ENCODE assay signal across 1 cellular context in genomic region chr1:228457396-228458176, GRCh38.
TF ChIP-seq lines count a peak whose summit lies in the region.

No MANE protein-coding gene starts in this region.

TF ChIP-seq in HEK293, 187 proteins besides CTCF, POLR2A, EP300 and RAD21 (continued from another document and continues in another):
- no peak for TF ChIP-seq ELK4 (IDR thresholded peaks at IDR 0.05; ENCODE audit: borderline replicate concordance, low read depth, low read length)
- 0 out of 2 replicates have a peak, but pooled peaks have one; percentile 29 for TF ChIP-seq ZNF138 (tag by site-specific recombination; IDR thresholded peaks at IDR 0.05; ENCODE audit: borderline replicate concordance)
- peak; percentile 93 for TF ChIP-seq ZNF580 (tag by site-specific recombination; IDR thresholded peaks at IDR 0.05)
- peak; percentile 91 for TF ChIP-seq EGR2 (tag by site-specific recombination; IDR thresholded peaks at IDR 0.05; ENCODE audit: low read depth)
- TF ChIP-seq ZNF133 (tag by site-specific recombination; IDR thresholded peaks at IDR 0.05), result no peak
- TF ChIP-seq ZBTB21 (tag by site-specific recombination; IDR thresholded peaks at IDR 0.05), result peak; percentile 88
- no peak for TF ChIP-seq ZNF830 (tag by site-specific recombination; IDR thresholded peaks at IDR 0.05; ENCODE audit: low read depth)
- no peak for TF ChIP-seq ZNF544 (tag by site-specific recombination; IDR thresholded peaks at IDR 0.05)
- no peak for TF ChIP-seq ZNF513 (tag by site-specific recombination; IDR thresholded peaks at IDR 0.05)
- no peak for TF ChIP-seq ZNF521 (tag by site-specific recombination; IDR thresholded peaks at IDR 0.05)
- TF ChIP-seq ZNF510 (tag by site-specific recombination; IDR thresholded peaks at IDR 0.05; ENCODE audit: insufficient replicate concordance), result no peak
- 0 out of 2 replicates have a peak, but pooled peaks have one; percentile 57 for TF ChIP-seq ZNF302 (tag by site-specific recombination; IDR thresholded peaks at IDR 0.05; ENCODE audit: low read depth)
- peak; percentile 99 for TF ChIP-seq ZNF501 (tag by site-specific recombination; IDR thresholded peaks at IDR 0.05)
- peak; percentile 89 for TF ChIP-seq ZNF792 (tag by site-specific recombination; IDR thresholded peaks at IDR 0.05)
- peak; percentile 99 for TF ChIP-seq ZEB2 (tag by site-specific recombination; IDR thresholded peaks at IDR 0.05)
- peak; percentile 88 for TF ChIP-seq SP2 (tag by site-specific recombination; IDR thresholded peaks at IDR 0.05)
- no peak for TF ChIP-seq ZNF175 (tag by site-specific recombination; IDR thresholded peaks at IDR 0.05)
- no peak for TF ChIP-seq ZNF791 (tag by site-specific recombination; IDR thresholded peaks at IDR 0.05)
- TF ChIP-seq ZNF660 (tag by site-specific recombination; IDR thresholded peaks at IDR 0.05), result peak; percentile 92
- no peak for TF ChIP-seq ZNF529 (tag by site-specific recombination; IDR thresholded peaks at IDR 0.05; ENCODE audit: insufficient replicate concordance)
- peak; percentile 88; the same call in 1 of the 2 replicates for TF ChIP-seq ZFP41 (tag by site-specific recombination; IDR thresholded peaks at IDR 0.05; ENCODE audit: borderline replicate concordance)
- no peak for TF ChIP-seq ZNF114 (tag by site-specific recombination; IDR thresholded peaks at IDR 0.05)
- TF ChIP-seq ZNF623 (tag by site-specific recombination; IDR thresholded peaks at IDR 0.05), result peak; percentile 30; the same call in 1 of the 2 replicates
- TF ChIP-seq FEZF1 (tag by site-specific recombination; IDR thresholded peaks at IDR 0.05), result peak; percentile 47
- TF ChIP-seq ZNF626 (tag by site-specific recombination; IDR thresholded peaks at IDR 0.05), result no peak
- no peak for TF ChIP-seq ZNF654 (tag by site-specific recombination; IDR thresholded peaks at IDR 0.05; ENCODE audit: low read depth)
- peak; percentile 64 for TF ChIP-seq KLF1 (tag by site-specific recombination; IDR thresholded peaks at IDR 0.05)
- peak; percentile 89 for TF ChIP-seq ZBTB8A (tag by site-specific recombination; IDR thresholded peaks at IDR 0.05)
- TF ChIP-seq BCL11A (tag by site-specific recombination; IDR thresholded peaks at IDR 0.05; ENCODE audit: low read depth), result peak; percentile 89
- peak; percentile 88; the same call in 1 of the 2 replicates for TF ChIP-seq ZNF785 (tag by site-specific recombination; IDR thresholded peaks at IDR 0.05)
- no peak for TF ChIP-seq ZBTB20 (tag by site-specific recombination; IDR thresholded peaks at IDR 0.05)
- no peak for TF ChIP-seq ZNF23 (tag by site-specific recombination; IDR thresholded peaks at IDR 0.05; ENCODE audit: borderline replicate concordance)
- no peak; the same call in none of the 2 replicates for TF ChIP-seq ZBTB44 (tag by site-specific recombination; IDR thresholded peaks at IDR 0.05)
- peak; percentile 37; the same call in 1 of the 2 replicates for TF ChIP-seq GLIS1 (tag by site-specific recombination; IDR thresholded peaks at IDR 0.05)
- no peak for TF ChIP-seq ZNF571 (tag by site-specific recombination; IDR thresholded peaks at IDR 0.05)
- TF ChIP-seq ATF2 (tag by site-specific recombination; IDR thresholded peaks at IDR 0.05; ENCODE audit: low read depth), result peak; percentile 92
- no peak; the same call in 1 of the 2 replicates for TF ChIP-seq ZNF747 (tag by site-specific recombination; IDR thresholded peaks at IDR 0.05)
- TF ChIP-seq ZNF341 (tag by site-specific recombination; IDR thresholded peaks at IDR 0.05; ENCODE audit: low read depth), result no peak
- peak; percentile 89; the same call in 1 of the 2 replicates for TF ChIP-seq ZNF624 (tag by site-specific recombination; IDR thresholded peaks at IDR 0.05)
- no peak for TF ChIP-seq IKZF3 (tag by site-specific recombination; IDR thresholded peaks at IDR 0.05)
- TF ChIP-seq OVOL3 (tag by site-specific recombination; IDR thresholded peaks at IDR 0.05), result no peak; the same call in 1 of the 2 replicates
- peak; percentile 97 for TF ChIP-seq ZSCAN5A (tag by site-specific recombination; IDR thresholded peaks at IDR 0.05)
- TF ChIP-seq ZNF596 (tag by site-specific recombination; IDR thresholded peaks at IDR 0.05), result no peak
- TF ChIP-seq ZNF558 (tag by site-specific recombination; IDR thresholded peaks at IDR 0.05), result no peak
- no peak for TF ChIP-seq ZNF549 (tag by site-specific recombination; IDR thresholded peaks at IDR 0.05)
- peak; percentile 86 for TF ChIP-seq ZNF610 (tag by site-specific recombination; IDR thresholded peaks at IDR 0.05; ENCODE audit: borderline replicate concordance)
- no peak; the same call in 1 of the 2 replicates for TF ChIP-seq PRDM6 (tag by site-specific recombination; IDR thresholded peaks at IDR 0.05)
- TF ChIP-seq KLF10 (tag by site-specific recombination; IDR thresholded peaks at IDR 0.05), result 0 out of 2 replicates have a peak, but pooled peaks have one; percentile 19
- no peak for TF ChIP-seq HOXD13 (CRISPR knock-in tag; IDR thresholded peaks at IDR 0.05; ENCODE audit: borderline replicate concordance)
- TF ChIP-seq SALL2 (tag by site-specific recombination; IDR thresholded peaks at IDR 0.05; ENCODE audit: borderline replicate concordance), result no peak
- peak; percentile 90 for TF ChIP-seq ZNF362 (tag by site-specific recombination; IDR thresholded peaks at IDR 0.05)
- no peak for TF ChIP-seq KLF7 (tag by site-specific recombination; IDR thresholded peaks at IDR 0.05; ENCODE audit: borderline replicate concordance)
- no peak for TF ChIP-seq ZNF514 (tag by site-specific recombination; IDR thresholded peaks at IDR 0.05)
- peak; percentile 69 for TF ChIP-seq PATZ1 (tag by site-specific recombination; IDR thresholded peaks at IDR 0.05)
